Comparison of ENCODE assay signal across 8 cellular contexts in genomic region chr1:36151845-36152203, GRCh38. TPM values are rescaled to one million over a fixed set of nuclear protein-coding genes. Genes with fewer than 3 reads are reported as not detected.
DNase-seq lines count a peak whose midpoint lies in the region; ATAC-seq and TF ChIP-seq lines count a peak whose summit lies in the region.

No MANE protein-coding gene starts in this region.

- H3K4me1 ChIP-seq in CD8-positive, alpha-beta T cell (ENCODE audit: insufficient read depth, low read length), result peaks cover 63% of the 10 kb centered on the region
- H3K4me1 ChIP-seq in body of pancreas, result peaks cover 47% of the 10 kb centered on the region

- H3K27me3 ChIP-seq in CD8-positive, alpha-beta T cell (ENCODE audit: insufficient read depth, low read length), result no peaks in the 10 kb centered on the region
- no peaks in the 10 kb centered on the region for H3K27me3 ChIP-seq in body of pancreas

- intact Hi-C loops in CD8-positive, alpha-beta T cell (cut with DNase I, micrococcal nuclease), result loop anchor here in 1 of 2 experiments (10.0 kb wide), 1 partner anchor 967 kb away; no protein-coding TSS in a partner anchor
- intact Hi-C loops in body of pancreas (cut with DNase I), result loop anchor here (5.0 kb wide), 1 partner anchor 35 kb away; no protein-coding TSS in a partner anchor

- TF ChIP-seq POLR2A in body of pancreas (IDR thresholded peaks at IDR 0.05), result no peak

- DNase-seq in CD8-positive, alpha-beta T cell, result peak in 6 of 7 experiments; percentile 45 to 75 (median 62)
- no peak for DNase-seq in RWPE1 (ENCODE audit: low spot score)
- no peak for DNase-seq in body of pancreas
- DNase-seq in NCI-H146 treated with DMSO at 0.1 percent for 48 hours (lab: John Stamatoyannopoulos, UW; ENCODE audit: unreplicated experiment), result no peak
- DNase-seq in ureter (ENCODE audit: low spot score), result no peak

- CTCF ChIA-PET in CD8-positive, alpha-beta T cell (lab: Charles Lee), result interaction anchor here (4.0 to 10.1 kb wide), 3 partner anchors 10 to 135 kb away, joined by 38 to 245 read pairs (median 95); no protein-coding TSS in a partner anchor
- CTCF ChIA-PET in RWPE1 (lab: Yijun Ruan, JAX), result interaction anchor here (0.7 to 2.7 kb wide), 3 partner anchors 15 to 36 kb away, joined by 3 to 11 read pairs (median 5); no protein-coding TSS in a partner anchor

- H3K9me3 ChIP-seq in CD8-positive, alpha-beta T cell (ENCODE audit: low read length), result no peaks in the 10 kb centered on the region
- no peaks in the 10 kb centered on the region for H3K9me3 ChIP-seq in body of pancreas

- WGBS in body of pancreas, 2 donors, result 47 to 51% methylated on average over 2 to 3 of the region's 3 CpGs

- H3K27me3 Mint-ChIP-seq in CD8-positive, alpha-beta T cell (ENCODE audit: low read depth), result no peaks in the 10 kb centered on the region
- H3K27me3 Mint-ChIP-seq in nephron (ENCODE audit: low read depth), result peaks cover 3% of the 10 kb centered on the region

- POLR2A ChIA-PET in CD8-positive, alpha-beta T cell (lab: Charles Lee), result interaction anchor here (1.0 to 5.0 kb wide), 3 partner anchors 9 to 72 kb away, joined by 3 to 78 read pairs (median 42); partner anchors contain the start of gene THRAP3
- POLR2A ChIA-PET in RWPE1 (lab: Yijun Ruan, JAX; ENCODE audit: low non-redundant PET), result interaction anchor here (0.5 to 0.7 kb wide), 2 partner anchors 9 to 31 kb away, joined by 3 to 4 read pairs; no protein-coding TSS in a partner anchor

- ATAC-seq in CD8-positive, alpha-beta T cell, result no peak
- ATAC-seq in body of pancreas (no peak), GM19395 (IDR thresholded peaks at IDR 0.05; ENCODE audit: unreplicated experiment) (no peak), GM18907 (IDR thresholded peaks at IDR 0.05; ENCODE audit: unreplicated experiment) (no peak)

- H3K36me3 ChIP-seq in CD8-positive, alpha-beta T cell (ENCODE audit: insufficient read depth, low read length), result no peaks in the 10 kb centered on the region
- H3K36me3 ChIP-seq in body of pancreas (replicated peaks in 1 of 2; ENCODE audit: insufficient read depth in 1 of 2, low read depth in 2 of 2), result no peaks in the 10 kb centered on the region

- peak overlapping the region; percentile 36 for H3K4me3 ChIP-seq in CD8-positive, alpha-beta T cell (ENCODE audit: low read depth, low read length)
- H3K4me3 ChIP-seq in body of pancreas, result no peak overlapping the region

- peaks cover 73% of the 10 kb centered on the region for H3K4me1 Mint-ChIP-seq in CD8-positive, alpha-beta T cell (ENCODE audit: low read depth)
- H3K4me1 Mint-ChIP-seq in nephron, result peaks cover 64% of the 10 kb centered on the region

- TF ChIP-seq CTCF in CD8-positive, alpha-beta T cell (IDR thresholded peaks at IDR 0.05), result no peak
- no peak for TF ChIP-seq CTCF in RWPE1 (conservative IDR thresholded peaks at IDR 0.05; ENCODE audit: low read depth)
- no peak for TF ChIP-seq CTCF in body of pancreas (IDR thresholded peaks at IDR 0.05)
- no peak for TF ChIP-seq CTCF in nephron (IDR thresholded peaks at IDR 0.05; ENCODE audit: unreplicated experiment in 3 of 3)

- H3K4me3 Mint-ChIP-seq in CD8-positive, alpha-beta T cell, result peak overlapping the region; percentile 65
- H3K4me3 Mint-ChIP-seq in nephron, result peak overlapping the region; percentile 15 to 65 (median 18)

- peak overlapping the region; percentile 28 for H3K27ac ChIP-seq in CD8-positive, alpha-beta T cell (ENCODE audit: low read depth, low read length)
- H3K27ac ChIP-seq in RWPE1 (peak overlapping the region; percentile 99), body of pancreas (peak overlapping the region; percentile 40 to 96 (median 92))

- peak overlapping the region; percentile 88 for H3K27ac Mint-ChIP-seq in CD8-positive, alpha-beta T cell
- peak overlapping the region; percentile 88 to 99 (median 91) for H3K27ac Mint-ChIP-seq in nephron

- H3K36me3 Mint-ChIP-seq in CD8-positive, alpha-beta T cell, result peaks cover 8% of the 10 kb centered on the region
- peaks cover 7% of the 10 kb centered on the region for H3K36me3 Mint-ChIP-seq in nephron (ENCODE audit: low read depth)

- no peaks in the 10 kb centered on the region for H3K9me3 Mint-ChIP-seq in CD8-positive, alpha-beta T cell
- no peaks in the 10 kb centered on the region for H3K9me3 Mint-ChIP-seq in nephron

RNA-seq across cellular contexts. Expression of gene TRAPPC3, which starts 2.5 kb away (rescaled TPM):
- total RNA-seq in CD8-positive, alpha-beta T cell, result 10 to 100 TPM; 18.4 to 21.6 TPM
- 10 to 100 TPM; 45.7 to 71.5 TPM for total RNA-seq in body of pancreas
- 55.0 TPM for total RNA-seq in ureter

RNA-seq across cellular contexts. Expression of gene MAP7D1, which starts 4.1 kb away (rescaled TPM):
- total RNA-seq in CD8-positive, alpha-beta T cell, result 100 to 1,000 TPM; 113 to 117 TPM
- total RNA-seq in body of pancreas, result 10 to 100 TPM; 32.9 to 97.2 TPM
- 68.3 TPM for total RNA-seq in ureter

RNA-seq across cellular contexts. Expression of gene COL8A2, which starts 26.8 kb away (rescaled TPM):
- under 1 TPM in 1 of 2 experiments, not detected in 1; 0.08 TPM for total RNA-seq in CD8-positive, alpha-beta T cell
- 1 to 10 TPM; 1.3 to 1.6 TPM for total RNA-seq in body of pancreas
- total RNA-seq in ureter, result 8.0 TPM

Comparison
In these comparisons a context has a peak if more than half of its experiments do, and no peak if none do; other contexts are left out.
1. DNase-seq: peak in CD8-positive, alpha-beta T cell (6 of 7); none in RWPE1 (single experiment), body of pancreas (0 of 4), NCI-H146 treated with DMSO at 0.1 percent for 48 hours (single experiment) and ureter (single experiment).
2. H3K27ac ChIP-seq: peak in every context shown above with its lines; median percentile 99 in RWPE1; 92 in body of pancreas; 28 in CD8-positive, alpha-beta T cell.